Comparison of ENCODE assay signal across 8 cellular contexts in genomic region chr1:203166192-203166940, GRCh38. TPM values are rescaled to one million over a fixed set of nuclear protein-coding genes. Genes with fewer than 3 reads are reported as not detected.
DNase-seq lines count a peak whose midpoint lies in the region; ATAC-seq and TF ChIP-seq lines count a peak whose summit lies in the region.
"Had no signal": no experiment of that assay in that cellular context is flagged by ENCODE, and none has a peak within 500 bp of the region (broad histone marks: within the 10 kb centered on the region; RNA-seq: fewer than 3 reads in every experiment).

No MANE protein-coding gene starts in this region.

- no peaks in the 10 kb centered on the region for H3K36me3 Mint-ChIP-seq in activated CD4-positive, alpha-beta T cell treated with anti-CD3 and anti-CD28 coated beads, Interleukin-2, amount 10 ng/mL, durations not matched to agents 24 days and 14 days (ENCODE audit: low read depth)

- no peak overlapping the region for H3K27ac Mint-ChIP-seq in activated CD4-positive, alpha-beta T cell treated with anti-CD3 and anti-CD28 coated beads, Interleukin-2, amount 10 ng/mL, durations not matched to agents 24 days and 14 days

- H3K4me1 ChIP-seq in colonic mucosa (no peaks in the 10 kb centered on the region), gastroesophageal sphincter (no peaks in the 10 kb centered on the region), tibial nerve (peaks cover 0 to 4% (median 0%) of the 10 kb centered on the region in 4 donors)

- H3K4me3 Mint-ChIP-seq in activated CD4-positive, alpha-beta T cell treated with anti-CD3 and anti-CD28 coated beads, Interleukin-2, amount 10 ng/mL, durations not matched to agents 24 days and 14 days, result no peak overlapping the region

- TF ChIP-seq POLR2A in gastroesophageal sphincter (IDR thresholded peaks at IDR 0.05) (no peak), tibial nerve (IDR thresholded peaks at IDR 0.05) (no peak)

- peak; percentile 38; the same call in 1 of the 2 replicates for TF ChIP-seq CTCF in GM12875 (IDR thresholded peaks at IDR 0.05; ENCODE audit: borderline replicate concordance, insufficient read depth, low read depth, low read length)
- TF ChIP-seq CTCF in colonic mucosa (IDR thresholded peaks at IDR 0.05), result no peak
- no peak for TF ChIP-seq CTCF in gastroesophageal sphincter (IDR thresholded peaks at IDR 0.05)
- no peak for TF ChIP-seq CTCF in tibial nerve (IDR thresholded peaks at IDR 0.05)

- intact Hi-C loops in colonic mucosa (cut with DNase I) (no loop called here), sciatic nerve (cut with DNase I) (no loop called here)
- intact Hi-C loops in activated CD4-positive, alpha-beta T cell treated with anti-CD3 and anti-CD28 coated beads, Interleukin-2, amount 10 ng/mL, durations not matched to agents 24 days and 14 days (cut with micrococcal nuclease), result no loop called here

- peaks cover 6% of the 10 kb centered on the region for H3K27me3 Mint-ChIP-seq in activated CD4-positive, alpha-beta T cell treated with anti-CD3 and anti-CD28 coated beads, Interleukin-2, amount 10 ng/mL, durations not matched to agents 24 days and 14 days

- H3K27me3 ChIP-seq in colonic mucosa (no peaks in the 10 kb centered on the region), gastroesophageal sphincter (peaks cover 16% of the 10 kb centered on the region), tibial nerve (no peaks in the 10 kb centered on the region)

- no peak overlapping the region for H3K9ac ChIP-seq in colonic mucosa (ENCODE audit: low read depth in 2 of 2, low read length in 2 of 2)

- TF ChIP-seq EP300 in gastroesophageal sphincter (IDR thresholded peaks at IDR 0.05), result no peak
- TF ChIP-seq EP300 in tibial nerve (IDR thresholded peaks at IDR 0.05), result no peak

- H3K36me3 ChIP-seq in colonic mucosa (no peaks in the 10 kb centered on the region), gastroesophageal sphincter (no peaks in the 10 kb centered on the region), tibial nerve (no peaks in the 10 kb centered on the region)

- no peaks in the 10 kb centered on the region for H3K9me3 Mint-ChIP-seq in activated CD4-positive, alpha-beta T cell treated with anti-CD3 and anti-CD28 coated beads, Interleukin-2, amount 10 ng/mL, durations not matched to agents 24 days and 14 days

- H3K4me1 Mint-ChIP-seq in activated CD4-positive, alpha-beta T cell treated with anti-CD3 and anti-CD28 coated beads, Interleukin-2, amount 10 ng/mL, durations not matched to agents 24 days and 14 days, result no peaks in the 10 kb centered on the region

- ATAC-seq in sciatic nerve, result peak; percentile 68
- ATAC-seq in gastroesophageal sphincter, result no peak

- WGBS in gastroesophageal sphincter (ENCODE audit: low coverage in 1 of 2), 2 donors, result 90% methylated on average over 2 of the region's 14 CpGs; no CpG with 5 or more reads in 1 of the 2 donors
- whole genome bisulfite sequencing in tibial nerve, 2 donors, result 66 to 71% methylated on average over 13 to 14 of the region's 14 CpGs

- H3K4me3 ChIP-seq in GM12875 (ENCODE audit: low read depth, low read length) (no peak overlapping the region), colonic mucosa (no peak overlapping the region), gastroesophageal sphincter (no peak overlapping the region), tibial nerve (no peak overlapping the region)

- DNase-seq in MV-4-11 (lab: John Stamatoyannopoulos, UW) (peak; percentile 44), colonic mucosa (peak; percentile 59), sciatic nerve (ENCODE audit: low spot score) (no peak), tibial nerve (ENCODE audit: low spot score in 2 of 2) (no peak)
- no peak for DNase-seq in activated CD4-positive, alpha-beta T cell treated with anti-CD3 and anti-CD28 coated beads, Interleukin-2, amount 10 ng/mL, durations not matched to agents 24 days and 14 days
- DNase-seq: dermis blood vessel endothelial cell had no signal

- H3K9me3 ChIP-seq in colonic mucosa (no peaks in the 10 kb centered on the region), gastroesophageal sphincter (no peaks in the 10 kb centered on the region), tibial nerve (no peaks in the 10 kb centered on the region)

- H3K27ac ChIP-seq in colonic mucosa, result no peak overlapping the region
- no peak overlapping the region for H3K27ac ChIP-seq in gastroesophageal sphincter
- H3K27ac ChIP-seq in tibial nerve, result no peak overlapping the region

RNA-seq across cellular contexts. Expression of gene MYBPH, which starts 9.3 kb away (rescaled TPM):
- total RNA-seq in colonic mucosa, result not detected
- not detected for total RNA-seq in sciatic nerve
- total RNA-seq in activated CD4-positive, alpha-beta T cell treated with anti-CD3 and anti-CD28 coated beads, Interleukin-2, amount 10 ng/mL, durations not matched to agents 24 days and 14 days, result not detected in 2 replicates
- not detected for total RNA-seq in gastroesophageal sphincter
- not detected for total RNA-seq in tibial nerve
- total RNA-seq: dermis blood vessel endothelial cell had no signal

RNA-seq across cellular contexts. Expression of gene CHI3L1, which starts 20.1 kb away (rescaled TPM):
- total RNA-seq in colonic mucosa (1 to 10 TPM in 1 of 2 donors, under 1 TPM in 1; 0.61 to 1.3 TPM), sciatic nerve (37.0 TPM), gastroesophageal sphincter (1 to 10 TPM in 3 of 4 donors, not detected in 1; 3.4 to 5.4 (median 5.0) TPM), tibial nerve (100 to 1,000 TPM in 1 of 4 donors, 10 to 100 TPM in 1, 1 to 10 TPM in 1, not detected in 1; 5.0 to 150 (median 18.8) TPM)
- total RNA-seq in activated CD4-positive, alpha-beta T cell treated with anti-CD3 and anti-CD28 coated beads, Interleukin-2, amount 10 ng/mL, durations not matched to agents 24 days and 14 days, result not detected in 2 replicates

RNA-seq across cellular contexts. Expression of gene ADORA1, which starts 38.8 kb away (rescaled TPM):
- total RNA-seq in colonic mucosa (1 to 10 TPM in 1 of 2 donors, under 1 TPM in 1; 0.42 to 1.6 TPM), sciatic nerve (1.8 TPM), gastroesophageal sphincter (1 to 10 TPM in 1 of 4 donors, under 1 TPM in 3; 0.16 to 2.7 (median 0.33) TPM), tibial nerve (1 to 10 TPM in 2 of 4 donors, under 1 TPM in 2; 0.30 to 2.2 (median 0.96) TPM)
- not detected in 2 replicates for total RNA-seq in activated CD4-positive, alpha-beta T cell treated with anti-CD3 and anti-CD28 coated beads, Interleukin-2, amount 10 ng/mL, durations not matched to agents 24 days and 14 days
- total RNA-seq: dermis blood vessel endothelial cell had no signal

Comparison
In these comparisons a context has a peak if more than half of its experiments do, and no peak if none do; other contexts are left out.
1. DNase-seq: peak in MV-4-11 (single experiment) and colonic mucosa (single experiment); none in sciatic nerve (single experiment), activated CD4-positive, alpha-beta T cell treated with anti-CD3 and anti-CD28 coated beads, Interleukin-2, amount 10 ng/mL, durations not matched to agents 24 days and 14 days (single experiment) and tibial nerve (0 of 2).